In the genomic region with DNA sequence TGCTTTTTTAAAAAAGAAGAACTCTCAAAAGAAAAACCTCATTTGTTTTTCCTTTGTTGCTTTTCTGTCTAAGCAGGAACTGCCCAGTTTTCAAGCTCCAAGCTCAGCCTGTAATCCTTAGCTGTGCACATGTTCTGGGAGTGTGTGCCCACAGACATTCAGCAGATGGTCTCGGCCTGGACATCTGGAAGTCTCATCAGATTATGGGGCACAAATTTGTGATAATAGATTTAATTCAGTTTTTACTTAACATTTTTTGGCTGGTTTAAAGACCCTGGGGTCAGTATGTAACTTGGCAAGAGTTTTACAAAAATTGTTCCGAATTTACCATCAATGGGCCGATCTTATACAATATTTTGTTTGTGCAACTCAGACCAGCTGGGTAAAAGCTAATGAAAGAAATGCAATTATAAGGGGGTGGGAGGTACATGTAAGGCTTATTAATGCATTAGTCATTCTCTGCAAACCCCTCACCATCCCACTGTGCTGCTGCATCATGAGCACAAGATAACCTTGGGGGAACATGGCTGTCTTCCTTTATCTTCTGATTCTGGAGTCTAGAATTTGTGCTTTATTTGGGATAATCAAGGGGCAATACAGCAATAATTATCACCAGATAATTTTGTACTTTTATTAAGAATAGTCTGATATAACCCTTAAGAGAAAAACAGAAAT, we compare ENCODE assay signal across 1 cellular context.
TF ChIP-seq lines count a peak whose summit lies in the region.

No MANE protein-coding gene starts in this region.

TF ChIP-seq in SK-N-SH treated with all-trans-retinoic acid at 6 μM for 48 hours, 23 proteins besides CTCF, POLR2A, EP300 and RAD21 (continued from another document):
- no peak for TF ChIP-seq PATZ1 (CRISPR knock-in tag; IDR thresholded peaks at IDR 0.05; ENCODE audit: borderline replicate concordance)
- TF ChIP-seq ARNTL (CRISPR knock-in tag; IDR thresholded peaks at IDR 0.05; ENCODE audit: borderline replicate concordance, low read depth), result peak; percentile 93
- no peak for TF ChIP-seq ESRRG (CRISPR knock-in tag; IDR thresholded peaks at IDR 0.05)
- peak; percentile 86; the same call in 1 of the 2 replicates for TF ChIP-seq BACH2 (CRISPR knock-in tag; IDR thresholded peaks at IDR 0.05; ENCODE audit: borderline replicate concordance)
- no peak for TF ChIP-seq RARB (CRISPR knock-in tag; IDR thresholded peaks at IDR 0.05)
